9 cellular contexts compared by ENCODE assay signal in genomic region chr3:177596248-177596821, GRCh38.
DNase-seq lines count a peak whose midpoint lies in the region; ATAC-seq and TF ChIP-seq lines count a peak whose summit lies in the region.
"Had no signal": no experiment of that assay in that cellular context is flagged by ENCODE, and none has a peak within 500 bp of the region (broad histone marks: within the 10 kb centered on the region; RNA-seq: fewer than 3 reads in every experiment).

No MANE protein-coding gene starts in this region.

- in situ Hi-C loops in GM13977 (cut with MboI; ENCODE audit: low pct_unique_long_range_greater_than_20kb, low sequenced_read_pairs, unreplicated experiment) = no loop called here

- 65 to 70% methylated on average over 3 of the region's 3 CpGs for WGBS in heart right ventricle, 2 donors

- H3K4me1 ChIP-seq in rectal smooth muscle tissue (ENCODE audit: control insufficient read depth, insufficient read depth, low read length) (peaks cover 36% of the 10 kb centered on the region), heart right ventricle (peaks cover 7 to 80% (median 33%) of the 10 kb centered on the region in 9 donors)

- no peaks in the 10 kb centered on the region for H3K9me3 ChIP-seq in heart right ventricle

- ATAC-seq in GM19351 (IDR thresholded peaks at IDR 0.05; ENCODE audit: unreplicated experiment) = no peak
- ATAC-seq in heart right ventricle = no peak

- H3K27me3 ChIP-seq in rectal smooth muscle tissue (ENCODE audit: control insufficient read depth, insufficient read depth, low read length) (no peaks in the 10 kb centered on the region), heart right ventricle (no peaks in the 10 kb centered on the region)

- no peak overlapping the region for H3K4me3 ChIP-seq in epithelial cell of esophagus (ENCODE audit: low read length)
- H3K4me3 ChIP-seq in rectal smooth muscle tissue (ENCODE audit: low read length) = no peak overlapping the region
- H3K4me3 ChIP-seq in heart right ventricle = no peak overlapping the region

- H3K27ac ChIP-seq in rectal smooth muscle tissue (ENCODE audit: low read depth, low read length) = peak overlapping the region; percentile 62
- peak overlapping the region in 4 of 10 donors; percentile 59 to 86 (median 69) for H3K27ac ChIP-seq in heart right ventricle

- DNase-seq in ELR (ENCODE audit: low read depth) = peak; percentile 13
- DNase-seq in NCI-H446 (lab: John Stamatoyannopoulos, UW) = peak; percentile 78 to 90
- DNase-seq in epithelial cell of esophagus (ENCODE audit: low read depth) = peak; percentile 62
- no peak for DNase-seq in GM13977 (ENCODE audit: low spot score)
- no peak for DNase-seq in heart right ventricle
- DNase-seq: erythroblast, NCI-H1436 treated with DMSO at 0.1 percent for 48 hours had no signal

- H3K9ac ChIP-seq in rectal smooth muscle tissue (ENCODE audit: low read length) = no peak overlapping the region

- TF ChIP-seq CTCF in epithelial cell of esophagus (IDR thresholded peaks at IDR 0.05; ENCODE audit: insufficient read depth, low read depth, low read length, missing control alignments) (no peak), GM13977 (IDR thresholded peaks at IDR 0.05; ENCODE audit: extremely low read depth, insufficient read depth, missing control alignments) (no peak), heart right ventricle (IDR thresholded peaks at IDR 0.05) (no peak)

- intact Hi-C loops in heart right ventricle (cut with DNase I) = loop anchor here in 1 of 10 donors (5.0 to 10.0 kb wide), 2 partner anchors 178 to 234 kb away; no protein-coding TSS in a partner anchor

- H3K36me3 ChIP-seq in rectal smooth muscle tissue (ENCODE audit: control insufficient read depth, insufficient read depth, low read length) (no peaks in the 10 kb centered on the region), heart right ventricle (no peaks in the 10 kb centered on the region)

Comparison
In these comparisons a context has a peak if more than half of its experiments do, and no peak if none do; other contexts are left out.
1. DNase-seq: peak in ELR (single experiment), NCI-H446 (2 of 2) and epithelial cell of esophagus (single experiment); none in GM13977 (single experiment) and heart right ventricle (0 of 2).